In genomic region chr4:48341776-48342558, GRCh38 we compare ENCODE assay signal across 8 cellular contexts. TPM values are rescaled to one million over a fixed set of nuclear protein-coding genes. Genes with fewer than 3 reads are reported as not detected.
A peak's percentile ranks its signal among the peaks of the same experiment; 100 is the strongest.
DNase-seq lines count a peak whose midpoint lies in the region; ATAC-seq, FAIRE-seq and TF ChIP-seq lines count a peak whose summit lies in the region.

No MANE protein-coding gene starts in this region.

- peaks cover 49% of the 10 kb centered on the region for H3K79me2 ChIP-seq in HepG2 (ENCODE audit: insufficient read depth, low read length)

- H3K9me3 ChIP-seq in ES-I3 (ENCODE audit: control insufficient read depth, insufficient read depth, low read length) (no peaks in the 10 kb centered on the region), colonic mucosa (no peaks in the 10 kb centered on the region), HepG2 (ENCODE audit: low read length) (no peaks in the 10 kb centered on the region)

- CTCF ChIA-PET in HepG2 (lab: Yijun Ruan, JAX; ENCODE audit: low intra/inter-chr PET ratio, low total read pairs): no interaction called here

- no peak for TF ChIP-seq RAD21 in HepG2 (CRISPR knock-in tag; IDR thresholded peaks at IDR 0.05)

- H3K4me3 ChIP-seq in colonic mucosa (peak overlapping the region; percentile 90), HepG2 (replicated peaks in 1 of 3; ENCODE audit: insufficient read depth in 1 of 3, low read depth in 2 of 3, low read length in 3 of 3) (peak overlapping the region; percentile 88 to 99 (median 91))

- DNase-seq in KBM-7: peak; percentile 60
- peak; percentile 12 to 37 (median 30) for DNase-seq in activated CD4-positive, CD25-positive, alpha-beta regulatory T cell (lab: John Stamatoyannopoulos, UW)
- peak; percentile 57 for DNase-seq in colonic mucosa
- no peak for DNase-seq in HepG2 (ENCODE audit: low spot score)
- DNase-seq in stimulated activated CD4-positive, alpha-beta T cell treated with anti-CD3 and anti-CD28 coated beads, Interleukin-2, amount 100 ng/mL, for 48 hours: peak; percentile 28 to 38
- DNase-seq in NCI-H446 treated with DMSO at 0.1 percent for 48 hours (lab: John Stamatoyannopoulos, UW): no peak

- no peak overlapping the region for H2AFZ ChIP-seq in HepG2 (ENCODE audit: low read length)

- no peaks in the 10 kb centered on the region for H3K27me3 ChIP-seq in colonic mucosa
- H3K27me3 ChIP-seq in HepG2 (ENCODE audit: control insufficient read depth in 1 of 2, insufficient read depth in 2 of 2, low read length in 2 of 2): no peaks in the 10 kb centered on the region; a peak in 1 of 5 replicates

- TF ChIP-seq EP300 in HepG2 (IDR thresholded peaks at IDR 0.05; ENCODE audit: low read depth in 2 of 2, low read length in 2 of 2) (no peak), HepG2 (CRISPR knock-in tag; IDR thresholded peaks at IDR 0.05; ENCODE audit: borderline replicate concordance) (no peak)

- FAIRE-seq in HepG2 (lab: Jason Lieb, UNC): no peak

- BruUV-seq in HepG2 (replicated peaks; lab: Mats Ljungman, UMichigan): no TSS peak

- WGBS in HepG2 (ENCODE audit: low lambda C conversion rate): 0% methylated on average over 7 of the region's 63 CpGs

- H3K9ac ChIP-seq in ES-I3 (ENCODE audit: low read depth, low read length): peak overlapping the region; percentile 65
- peak overlapping the region; percentile 95 to 98 for H3K9ac ChIP-seq in colonic mucosa (ENCODE audit: low read depth in 2 of 2, low read length in 2 of 2)
- peak overlapping the region; percentile 93 for H3K9ac ChIP-seq in HepG2 (ENCODE audit: insufficient read depth, low read depth, low read length)

- TF ChIP-seq CTCF in colonic mucosa (IDR thresholded peaks at IDR 0.05): no peak
- no peak for TF ChIP-seq CTCF in HepG2 (CRISPR knock-in tag; IDR thresholded peaks at IDR 0.05)

- H3K27ac ChIP-seq in colonic mucosa (peak overlapping the region; percentile 96), HepG2 (ENCODE audit: extremely low read length, insufficient read depth, low read length) (peak overlapping the region; percentile 91)

- intact Hi-C loops in colonic mucosa (cut with DNase I) (no loop called here), HepG2 (cut with micrococcal nuclease; ENCODE audit: unreplicated experiment) (loop anchor here (1.0 to 10.0 kb wide), 4 partner anchors 26 to 443 kb away; partner anchors contain the start of gene FRYL)

- peak in 1 of 2 experiments; percentile 26; a peak in 3 of 4 replicates for TF ChIP-seq POLR2A in HepG2 (IDR thresholded peaks at IDR 0.05; ENCODE audit: insufficient read depth in 1 of 2, low read depth in 2 of 2, low read length in 2 of 2)

- peaks cover 28% of the 10 kb centered on the region for H4K20me1 ChIP-seq in HepG2 (ENCODE audit: insufficient read depth, low read length)

- peak; percentile 31 for ATAC-seq in GM21723 (IDR thresholded peaks at IDR 0.05; ENCODE audit: unreplicated experiment)
- ATAC-seq in HepG2: peak; percentile 70

- H3K4me2 ChIP-seq in HepG2 (ENCODE audit: low read depth, low read length): peak overlapping the region; percentile 82

- in situ Hi-C loops in KBM-7 (cut with MboI; ENCODE audit: low pct_unique_long_range_greater_than_20kb, low sequenced_read_pairs) (no loop called here), HepG2 (cut with HindIII; ENCODE audit: extremely low pct_ligation_motif_present, low pct_unique_long_range_greater_than_20kb) (no loop called here)

- H3K4me1 ChIP-seq in ES-I3 (ENCODE audit: insufficient read depth, low read length) (peaks cover 27% of the 10 kb centered on the region; the same call in 1 of the 2 replicates), colonic mucosa (no peaks in the 10 kb centered on the region), HepG2 (ENCODE audit: insufficient read depth, low read length) (peaks cover 59% of the 10 kb centered on the region)

- POLR2A ChIA-PET in HepG2 (lab: Yijun Ruan, JAX): interaction anchor here (1.0 kb wide), 2 partner anchors 13 to 44 kb away, joined by 3 to 4 read pairs; no protein-coding TSS in a partner anchor

- H3K36me3 ChIP-seq in ES-I3 (ENCODE audit: insufficient read depth, low read length) (no peaks in the 10 kb centered on the region), colonic mucosa (no peaks in the 10 kb centered on the region), HepG2 (replicated peaks in 1 of 2; ENCODE audit: control insufficient read depth in 1 of 2, insufficient read depth in 2 of 2, low read length in 2 of 2) (no peaks in the 10 kb centered on the region)

TF ChIP-seq in HepG2, 621 proteins besides CTCF, POLR2A, EP300 and RAD21 (continues in another document):
- TF ChIP-seq TCF7 (IDR thresholded peaks at IDR 0.05; ENCODE audit: low read depth) (no peak), SNAPC4 (CRISPR knock-in tag; IDR thresholded peaks at IDR 0.05) (no peak)
- TF ChIP-seq, protein P1, sequence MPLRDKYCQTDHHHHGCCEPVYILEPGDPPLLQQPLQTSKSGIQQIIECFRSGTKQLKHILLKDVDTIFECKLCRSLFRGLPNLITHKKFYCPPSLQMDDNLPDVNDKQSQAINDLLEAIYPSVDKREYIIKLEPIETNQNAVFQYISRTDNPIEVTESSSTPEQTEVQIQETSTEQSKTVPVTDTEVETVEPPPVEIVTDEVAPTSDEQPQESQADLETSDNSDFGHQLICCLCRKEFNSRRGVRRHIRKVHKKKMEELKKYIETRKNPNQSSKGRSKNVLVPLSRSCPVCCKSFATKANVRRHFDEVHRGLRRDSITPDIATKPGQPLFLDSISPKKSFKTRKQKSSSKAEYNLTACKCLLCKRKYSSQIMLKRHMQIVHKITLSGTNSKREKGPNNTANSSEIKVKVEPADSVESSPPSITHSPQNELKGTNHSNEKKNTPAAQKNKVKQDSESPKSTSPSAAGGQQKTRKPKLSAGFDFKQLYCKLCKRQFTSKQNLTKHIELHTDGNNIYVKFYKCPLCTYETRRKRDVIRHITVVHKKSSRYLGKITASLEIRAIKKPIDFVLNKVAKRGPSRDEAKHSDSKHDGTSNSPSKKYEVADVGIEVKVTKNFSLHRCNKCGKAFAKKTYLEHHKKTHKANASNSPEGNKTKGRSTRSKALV (CRISPR knock-in tag; IDR thresholded peaks at IDR 0.05): no peak

RNA-seq across cellular contexts. Expression of gene SLAIN2, which starts 0.6 kb away (rescaled TPM):
- total RNA-seq in colonic mucosa (10 to 100 TPM; 70.2 to 98.5 TPM), HepG2 (2016; rRNA removed; fragmentation: Illumina TruSeq; extraction: Trizol) (20.0 and 20.7 TPM in 2 replicates)
- 13.9 and 17.5 TPM in 2 replicates for total RNA-seq in HepG2 (2016; cell fraction: cytosol; rRNA removed; fragmentation: Illumina TruSeq; extraction: Trizol; ENCODE audit: low read depth)
- total RNA-seq in HepG2 (2016; cell fraction: insoluble cytoplasmic fraction; rRNA removed; fragmentation: Illumina TruSeq; extraction: Trizol): 16.3 and 22.8 TPM in 2 replicates
- total RNA-seq in HepG2 (2016; cell fraction: membrane; rRNA removed; fragmentation: Illumina TruSeq; extraction: Trizol): 18.8 and 20.0 TPM in 2 replicates
- 12.7 and 22.6 TPM in 2 replicates for total RNA-seq in HepG2 (2016; cell fraction: nucleus; rRNA removed; fragmentation: Illumina TruSeq; extraction: Trizol)
- 20.4 and 22.5 TPM in 2 replicates for polyA plus RNA-seq in HepG2 (2011; rRNA removed)
- polyA plus RNA-seq in HepG2 (2011; cell fraction: cytosol; rRNA removed): 10.4 and 17.0 TPM in 2 replicates
- polyA plus RNA-seq in HepG2 (2011; cell fraction: nucleus; rRNA removed): 8.0 and 8.2 TPM in 2 replicates
- 26.5 and 27.1 TPM in 2 replicates for polyA plus RNA-seq in HepG2 (2012)
- 5.5 and 5.7 TPM in 2 replicates for polyA plus RNA-seq in HepG2 (2016; cell fraction: cytosol; fragmentation: Illumina TruSeq; extraction: Trizol; ENCODE audit: low read depth)
- polyA plus RNA-seq in HepG2 (2016; cell fraction: insoluble cytoplasmic fraction; fragmentation: Illumina TruSeq; extraction: Trizol; ENCODE audit: low read depth): 23.2 and 28.6 TPM in 2 replicates
- polyA plus RNA-seq in HepG2 (2016; cell fraction: membrane; fragmentation: Illumina TruSeq; extraction: Trizol; ENCODE audit: low read depth): 16.2 and 17.9 TPM in 2 replicates
- 22.1 and 22.2 TPM in 2 replicates for polyA plus RNA-seq in HepG2 (2016; cell fraction: nucleus; fragmentation: Illumina TruSeq; extraction: Trizol; ENCODE audit: insufficient read depth, low read depth)
- 15.3 and 16.0 TPM in 2 replicates for polyA minus RNA-seq in HepG2 (2011; rRNA and poly(A)+ RNA removed; ENCODE audit: low replicate concordance)
- polyA minus RNA-seq in HepG2 (2011; cell fraction: cytosol; rRNA and poly(A)+ RNA removed): 8.3 and 11.8 TPM in 2 replicates
- polyA minus RNA-seq in HepG2 (2011; cell fraction: nucleus; rRNA and poly(A)+ RNA removed): 29.0 and 30.6 TPM in 2 replicates

Comparison
In these comparisons a context has a peak if more than half of its experiments do, and no peak if none do; other contexts are left out.
1. DNase-seq: peak in KBM-7 (single experiment), activated CD4-positive, CD25-positive, alpha-beta regulatory T cell (4 of 4), colonic mucosa (single experiment) and stimulated activated CD4-positive, alpha-beta T cell treated with anti-CD3 and anti-CD28 coated beads, Interleukin-2, amount 100 ng/mL, for 48 hours (2 of 2); none in HepG2 (single experiment) and NCI-H446 treated with DMSO at 0.1 percent for 48 hours (single experiment).
2. Peak in every context shown above with its lines, with median percentiles within 50 percentile points of each other: H3K9ac ChIP-seq.